6 cellular contexts compared by ENCODE assay signal in the genomic region with DNA sequence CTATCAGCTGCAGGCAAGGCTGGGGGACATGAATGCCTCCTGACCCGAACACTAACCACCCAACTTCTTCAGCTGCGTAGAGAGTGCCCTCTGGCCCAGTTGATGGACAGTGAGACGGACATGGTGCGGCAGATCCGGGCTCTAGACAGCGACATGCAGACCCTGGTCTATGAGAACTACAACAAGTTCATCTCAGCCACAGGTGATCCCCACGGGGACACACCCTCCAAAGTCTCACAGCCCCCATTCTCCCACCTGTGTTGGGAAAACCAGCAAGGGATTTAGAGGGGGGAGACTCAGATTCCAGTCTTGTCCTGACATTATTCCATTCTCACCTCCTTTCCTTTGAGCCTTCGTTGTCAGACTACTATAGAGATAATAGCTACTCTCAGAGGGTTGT.
DNase-seq lines count a peak whose midpoint lies in the region; ATAC-seq and TF ChIP-seq lines count a peak whose summit lies in the region.

No MANE protein-coding gene starts in this region.

- no peak for TF ChIP-seq CTCF in AG09309 (IDR thresholded peaks at IDR 0.05; ENCODE audit: control insufficient read depth, insufficient read depth, low read depth, low read length, missing control alignments)
- no peak for TF ChIP-seq CTCF in WERI-Rb-1 (IDR thresholded peaks at IDR 0.05; ENCODE audit: low read depth, low read length)

- H3K27me3 ChIP-seq in WERI-Rb-1 (ENCODE audit: insufficient read depth, low read depth, severe bottlenecking) (no peaks in the 10 kb centered on the region), layer of hippocampus (ENCODE audit: control insufficient read depth, insufficient read depth, low read length) (no peaks in the 10 kb centered on the region)

- ATAC-seq in HG02884 (IDR thresholded peaks at IDR 0.05; ENCODE audit: unreplicated experiment) (no peak), HG03039 (IDR thresholded peaks at IDR 0.05; ENCODE audit: unreplicated experiment) (no peak)

- peak overlapping the region; percentile 92 for H3K27ac ChIP-seq in WERI-Rb-1
- H3K27ac ChIP-seq in layer of hippocampus (ENCODE audit: low read depth, low read length) = peak overlapping the region; percentile 81

- H3K36me3 ChIP-seq in WERI-Rb-1 = peaks cover 15% of the 10 kb centered on the region

- no peaks in the 10 kb centered on the region for H3K9me3 ChIP-seq in WERI-Rb-1 (ENCODE audit: severe bottlenecking)

- H3K4me3 ChIP-seq in AG09309 (ENCODE audit: control insufficient read depth, low read depth, low read length) (peak overlapping the region; percentile 77), WERI-Rb-1 (ENCODE audit: low read depth, low read length) (peak overlapping the region; percentile 70)

- DNase-seq in AG09309 (ENCODE audit: low read depth) (no peak), WERI-Rb-1 (no peak), RKO (ENCODE audit: low spot score) (no peak)
